In the genomic region with DNA sequence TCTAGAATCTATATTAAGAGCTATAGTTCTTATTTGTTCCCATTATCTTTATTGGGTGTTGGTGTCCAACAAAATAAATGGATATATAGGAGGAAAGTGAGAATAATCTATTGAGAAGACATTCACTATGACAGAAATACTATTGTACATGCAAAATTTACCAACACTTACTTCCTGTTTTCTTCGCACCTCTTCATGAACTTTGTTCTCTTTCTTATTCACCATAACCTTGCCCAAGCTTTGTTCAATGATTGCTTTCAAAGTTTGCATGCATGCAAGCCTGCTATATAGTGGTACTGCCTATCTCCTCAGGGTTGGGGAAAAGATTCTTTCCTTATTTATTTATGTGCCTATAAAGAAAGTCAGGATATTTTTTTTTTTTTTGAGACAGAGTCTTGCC, we compare ENCODE assay signal across 29 cellular contexts.
A peak's percentile ranks its signal among the peaks of the same experiment; 100 is the strongest.
DNase-seq lines count a peak whose midpoint lies in the region; ATAC-seq and TF ChIP-seq lines count a peak whose summit lies in the region.
"Had no signal": no experiment of that assay in that cellular context is flagged by ENCODE, and none has a peak within 500 bp of the region (broad histone marks: within the 10 kb centered on the region; RNA-seq: fewer than 3 reads in every experiment).

No MANE protein-coding gene starts in this region.

- H4K20me1 ChIP-seq in hepatocyte (ENCODE audit: insufficient read depth, poor library complexity, severe bottlenecking), result no peaks in the 10 kb centered on the region

- H3K79me2 ChIP-seq in hepatocyte, result no peaks in the 10 kb centered on the region

- intact Hi-C loops in prostate gland (cut with DNase I), result no loop called here
- intact Hi-C loops in lower leg skin (cut with DNase I; ENCODE audit: low total_unique reads), result no loop called here

- DNase-seq in CD1c-positive myeloid dendritic cell (ENCODE audit: extremely low spot score) (peak; percentile 5), NB4 (ENCODE audit: low read depth) (peak; percentile 1), hepatocyte (ENCODE audit: low spot score) (no peak), left lobe of liver (ENCODE audit: low spot score) (no peak), NCI-H2171 (lab: John Stamatoyannopoulos, UW) (no peak), prostate gland (ENCODE audit: low spot score) (no peak), lower leg skin (ENCODE audit: low spot score in 2 of 2) (no peak)
- DNase-seq: activated gamma-delta T cell; activated naive CD8-positive, alpha-beta T cell treated with anti-CD3 and anti-CD28 coated beads, Interleukin-2, amount 50 U/mL, for 24 hours; brain microvascular endothelial cell; Caco-2; DND-41; effector memory CD8-positive, alpha-beta T cell; gastrocnemius medialis; lower lobe of right lung; NCI-H1092; NCI-H1930; NCI-H345; NCI-H82; occipital lobe; SIG-M5; spleen; stimulated activated CD4-positive, alpha-beta T cell treated with anti-CD3 and anti-CD28 coated beads, Interleukin-4, amount 100 ng/mL, for 24 hours; stimulated activated naive CD8-positive, alpha-beta T cell treated with anti-CD3 and anti-CD28 coated beads, Interleukin-15, Interleukin-2, amounts not matched to agents 100 U/mL and 50 U/mL, for 24 hours; thyroid gland had no signal

- H3K27me3 ChIP-seq in hepatocyte (no peaks in the 10 kb centered on the region), prostate gland (replicated peaks; ENCODE audit: insufficient read depth) (no peaks in the 10 kb centered on the region)
- H3K27me3 ChIP-seq: brain microvascular endothelial cell, esophagus muscularis mucosa, gastrocnemius medialis, spleen, thyroid gland had no signal

- H2AFZ ChIP-seq in hepatocyte, result no peak overlapping the region

- no peak for TF ChIP-seq POLR2A in NB4 (IDR thresholded peaks at IDR 0.05; ENCODE audit: extremely low read depth, insufficient read length)
- no peak for TF ChIP-seq POLR2A in prostate gland (IDR thresholded peaks at IDR 0.05)
- TF ChIP-seq POLR2A in lower leg skin (IDR thresholded peaks at IDR 0.05), result no peak

- H3K27ac ChIP-seq in hepatocyte (peak overlapping the region; percentile 64), prostate gland (no peak overlapping the region)
- H3K27ac ChIP-seq: brain microvascular endothelial cell, esophagus muscularis mucosa, gastrocnemius medialis, KMS-11, lower lobe of right lung, spleen, thyroid gland had no signal

- TF ChIP-seq CTCF in NB4 (IDR thresholded peaks at IDR 0.05; ENCODE audit: low read depth, low read length), result no peak
- TF ChIP-seq CTCF in hepatocyte (IDR thresholded peaks at IDR 0.05; ENCODE audit: poor library complexity), result no peak
- TF ChIP-seq CTCF in prostate gland (IDR thresholded peaks at IDR 0.05), result no peak
- TF ChIP-seq CTCF in lower leg skin (IDR thresholded peaks at IDR 0.05), result no peak

- H3K4me1 ChIP-seq in hepatocyte (ENCODE audit: insufficient read depth) (peaks cover 18% of the 10 kb centered on the region), prostate gland (replicated peaks) (no peaks in the 10 kb centered on the region)
- H3K4me1 ChIP-seq: lower lobe of right lung, spleen had no signal

- H3K4me2 ChIP-seq in hepatocyte, result no peak overlapping the region
- H3K4me2 ChIP-seq: KMS-11 had no signal

- H3K9me3 ChIP-seq in hepatocyte (ENCODE audit: low read depth) (no peaks in the 10 kb centered on the region), prostate gland (no peaks in the 10 kb centered on the region)
- H3K9me3 ChIP-seq: Caco-2, esophagus muscularis mucosa, gastrocnemius medialis, lower lobe of right lung, spleen, thyroid gland had no signal

- no peaks in the 10 kb centered on the region for H3K9me2 ChIP-seq in hepatocyte (replicated peaks; ENCODE audit: insufficient read depth)

- WGBS in hepatocyte (ENCODE audit: low lambda C conversion rate, missing lambda C conversion rate), result 79% methylated on average over 1 of the region's 1 CpG
- 92% methylated on average over 1 of the region's 1 CpG for WGBS in prostate gland
- WGBS in lower leg skin, 2 donors, result 88 to 97% methylated on average over 1 of the region's 1 CpG

- peak; percentile 67 for ATAC-seq in GM19463 (IDR thresholded peaks at IDR 0.05; ENCODE audit: unreplicated experiment)
- no peak for ATAC-seq in left lobe of liver
- ATAC-seq: activated naive CD8-positive, alpha-beta T cell treated with anti-CD3 and anti-CD28 coated beads, Interleukin-2, amount 50 U/mL, for 24 hours; effector memory CD8-positive, alpha-beta T cell; gastrocnemius medialis; lower lobe of right lung; Panc1; stimulated activated naive CD8-positive, alpha-beta T cell treated with anti-CD3 and anti-CD28 coated beads, Interleukin-15, Interleukin-2, amounts not matched to agents 100 U/mL and 50 U/mL, for 24 hours had no signal

- H3K4me3 ChIP-seq in NB4 (ENCODE audit: low read depth, low read length), result no peak overlapping the region
- no peak overlapping the region for H3K4me3 ChIP-seq in hepatocyte
- no peak overlapping the region for H3K4me3 ChIP-seq in prostate gland
- H3K4me3 ChIP-seq in lower leg skin (ENCODE audit: low read depth, poor library complexity, severe bottlenecking), result no peak overlapping the region
- H3K4me3 ChIP-seq: esophagus muscularis mucosa, gastrocnemius medialis, lower lobe of right lung, spleen, thyroid gland had no signal

- H3K36me3 ChIP-seq in hepatocyte (replicated peaks; ENCODE audit: insufficient read depth, low read depth) (no peaks in the 10 kb centered on the region), prostate gland (no peaks in the 10 kb centered on the region)
- H3K36me3 ChIP-seq: brain microvascular endothelial cell, esophagus muscularis mucosa, gastrocnemius medialis, lower lobe of right lung, spleen, thyroid gland had no signal

Comparison
In these comparisons a context has a peak if more than half of its experiments do, and no peak if none do; other contexts are left out.
1. DNase-seq: peak in CD1c-positive myeloid dendritic cell (single experiment) and NB4 (single experiment); none in hepatocyte (single experiment), left lobe of liver (single experiment), NCI-H2171 (single experiment), prostate gland (single experiment) and lower leg skin (0 of 2).